8 cellular contexts compared by ENCODE assay signal in genomic region chr10:75476569-75476968, GRCh38. TPM values are rescaled to one million over a fixed set of nuclear protein-coding genes. Genes with fewer than 3 reads are reported as not detected.
"Had no signal": no experiment of that assay in that cellular context is flagged by ENCODE, and none has a peak within 500 bp of the region (broad histone marks: within the 10 kb centered on the region; RNA-seq: fewer than 3 reads in every experiment).

No MANE protein-coding gene starts in this region.

- H3K4me1 Mint-ChIP-seq: IgD-negative memory B cell had no signal

- H3K4me3 ChIP-seq: GM23248 had no signal

- H2AFZ ChIP-seq: GM23248 had no signal

- DNase-seq: GOT3, HCEC 1CT had no signal

- H3K4me3 Mint-ChIP-seq: H9, IgD-negative memory B cell had no signal

- H3K36me3 Mint-ChIP-seq: IgD-negative memory B cell had no signal

- H3K27ac Mint-ChIP-seq: H9, IgD-negative memory B cell had no signal

- FAIRE-seq: H54, HTR-8/SVneo had no signal

- H3K27ac ChIP-seq: GM23248 had no signal

- H3K9ac ChIP-seq: GM23248 had no signal

RNA-seq across cellular contexts. Expression of gene LRMDA, which starts 45.1 kb away (rescaled TPM):
- total RNA-seq: GM23248, HT-29 had no signal
- polyA plus RNA-seq: IgD-negative memory B cell had no signal
